ENCODE assay signal across 1 cellular context in the genomic region with DNA sequence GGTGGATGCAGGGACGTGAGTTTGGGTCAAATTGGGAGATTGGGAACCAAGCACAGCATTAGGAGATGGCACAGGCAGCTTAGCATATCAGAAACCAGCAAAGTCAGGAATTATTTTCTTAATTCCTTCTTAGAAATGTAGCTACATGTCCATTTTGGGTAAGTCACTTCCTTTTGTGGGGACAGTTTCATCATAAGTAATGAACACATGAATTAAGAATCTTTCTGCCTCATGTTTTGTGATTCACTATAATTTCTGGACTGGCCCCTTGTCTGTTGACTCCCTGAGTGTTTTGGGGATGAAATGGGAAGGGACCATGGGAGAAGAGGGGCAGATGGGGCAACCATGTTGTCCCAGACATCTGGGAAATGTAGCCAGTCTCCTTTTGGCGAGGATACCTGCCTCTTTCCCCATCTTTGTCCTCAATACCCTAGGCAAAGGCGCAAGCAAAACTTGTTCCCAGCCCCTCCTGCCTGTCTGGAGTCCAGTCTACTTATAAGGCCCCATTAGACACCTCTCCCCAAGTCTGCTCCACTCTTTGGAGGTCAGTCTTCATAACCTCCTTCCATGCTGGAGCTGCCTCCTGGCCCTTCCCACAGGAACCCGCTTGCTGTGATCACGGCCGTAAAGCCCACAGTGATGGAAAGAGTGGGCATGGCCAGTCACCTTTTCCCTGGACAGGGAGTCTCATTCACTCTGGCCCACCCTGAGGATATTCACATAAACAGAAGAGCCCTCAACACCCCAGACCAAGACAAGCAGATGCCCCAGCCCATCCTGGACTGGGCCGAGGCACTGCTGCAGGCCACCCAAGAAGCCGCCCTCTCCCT.
TF ChIP-seq lines count a peak whose summit lies in the region.

No MANE protein-coding gene starts in this region.

TF ChIP-seq in GM23338, 12 proteins besides CTCF, POLR2A, EP300 and RAD21 (continued from another document):
- TF ChIP-seq, protein P1, sequence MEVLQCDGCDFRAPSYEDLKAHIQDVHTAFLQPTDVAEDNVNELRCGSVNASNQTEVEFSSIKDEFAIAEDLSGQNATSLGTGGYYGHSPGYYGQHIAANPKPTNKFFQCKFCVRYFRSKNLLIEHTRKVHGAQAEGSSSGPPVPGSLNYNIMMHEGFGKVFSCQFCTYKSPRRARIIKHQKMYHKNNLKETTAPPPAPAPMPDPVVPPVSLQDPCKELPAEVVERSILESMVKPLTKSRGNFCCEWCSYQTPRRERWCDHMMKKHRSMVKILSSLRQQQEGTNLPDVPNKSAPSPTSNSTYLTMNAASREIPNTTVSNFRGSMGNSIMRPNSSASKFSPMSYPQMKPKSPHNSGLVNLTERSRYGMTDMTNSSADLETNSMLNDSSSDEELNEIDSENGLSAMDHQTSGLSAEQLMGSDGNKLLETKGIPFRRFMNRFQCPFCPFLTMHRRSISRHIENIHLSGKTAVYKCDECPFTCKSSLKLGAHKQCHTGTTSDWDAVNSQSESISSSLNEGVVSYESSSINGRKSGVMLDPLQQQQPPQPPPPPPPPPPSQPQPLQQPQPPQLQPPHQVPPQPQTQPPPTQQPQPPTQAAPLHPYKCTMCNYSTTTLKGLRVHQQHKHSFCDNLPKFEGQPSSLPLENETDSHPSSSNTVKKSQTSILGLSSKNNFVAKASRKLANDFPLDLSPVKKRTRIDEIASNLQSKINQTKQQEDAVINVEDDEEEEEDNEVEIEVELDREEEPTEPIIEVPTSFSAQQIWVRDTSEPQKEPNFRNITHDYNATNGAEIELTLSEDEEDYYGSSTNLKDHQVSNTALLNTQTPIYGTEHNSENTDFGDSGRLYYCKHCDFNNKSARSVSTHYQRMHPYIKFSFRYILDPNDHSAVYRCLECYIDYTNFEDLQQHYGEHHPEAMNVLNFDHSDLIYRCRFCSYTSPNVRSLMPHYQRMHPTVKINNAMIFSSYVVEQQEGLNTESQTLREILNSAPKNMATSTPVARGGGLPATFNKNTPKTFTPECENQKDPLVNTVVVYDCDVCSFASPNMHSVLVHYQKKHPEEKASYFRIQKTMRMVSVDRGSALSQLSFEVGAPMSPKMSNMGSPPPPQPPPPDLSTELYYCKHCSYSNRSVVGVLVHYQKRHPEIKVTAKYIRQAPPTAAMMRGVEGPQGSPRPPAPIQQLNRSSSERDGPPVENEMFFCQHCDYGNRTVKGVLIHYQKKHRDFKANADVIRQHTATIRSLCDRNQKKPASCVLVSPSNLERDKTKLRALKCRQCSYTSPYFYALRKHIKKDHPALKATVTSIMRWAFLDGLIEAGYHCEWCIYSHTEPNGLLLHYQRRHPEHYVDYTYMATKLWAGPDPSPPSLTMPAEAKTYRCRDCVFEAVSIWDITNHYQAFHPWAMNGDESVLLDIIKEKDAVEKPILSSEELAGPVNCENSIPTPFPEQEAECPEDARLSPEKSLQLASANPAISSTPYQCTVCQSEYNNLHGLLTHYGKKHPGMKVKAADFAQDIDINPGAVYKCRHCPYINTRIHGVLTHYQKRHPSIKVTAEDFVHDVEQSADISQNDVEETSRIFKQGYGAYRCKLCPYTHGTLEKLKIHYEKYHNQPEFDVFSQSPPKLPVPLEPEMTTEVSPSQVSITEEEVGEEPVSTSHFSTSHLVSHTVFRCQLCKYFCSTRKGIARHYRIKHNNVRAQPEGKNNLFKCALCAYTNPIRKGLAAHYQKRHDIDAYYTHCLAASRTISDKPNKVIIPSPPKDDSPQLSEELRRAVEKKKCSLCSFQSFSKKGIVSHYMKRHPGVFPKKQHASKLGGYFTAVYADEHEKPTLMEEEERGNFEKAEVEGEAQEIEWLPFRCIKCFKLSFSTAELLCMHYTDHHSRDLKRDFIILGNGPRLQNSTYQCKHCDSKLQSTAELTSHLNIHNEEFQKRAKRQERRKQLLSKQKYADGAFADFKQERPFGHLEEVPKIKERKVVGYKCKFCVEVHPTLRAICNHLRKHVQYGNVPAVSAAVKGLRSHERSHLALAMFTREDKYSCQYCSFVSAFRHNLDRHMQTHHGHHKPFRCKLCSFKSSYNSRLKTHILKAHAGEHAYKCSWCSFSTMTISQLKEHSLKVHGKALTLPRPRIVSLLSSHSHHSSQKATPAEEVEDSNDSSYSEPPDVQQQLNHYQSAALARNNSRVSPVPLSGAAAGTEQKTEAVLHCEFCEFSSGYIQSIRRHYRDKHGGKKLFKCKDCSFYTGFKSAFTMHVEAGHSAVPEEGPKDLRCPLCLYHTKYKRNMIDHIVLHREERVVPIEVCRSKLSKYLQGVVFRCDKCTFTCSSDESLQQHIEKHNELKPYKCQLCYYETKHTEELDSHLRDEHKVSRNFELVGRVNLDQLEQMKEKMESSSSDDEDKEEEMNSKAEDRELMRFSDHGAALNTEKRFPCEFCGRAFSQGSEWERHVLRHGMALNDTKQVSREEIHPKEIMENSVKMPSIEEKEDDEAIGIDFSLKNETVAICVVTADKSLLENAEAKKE (CRISPR knock-in tag; IDR thresholded peaks at IDR 0.05): no peak
TF ChIP-seq in GM23338: peak in this region for 0.
